Comparison of ENCODE assay signal across 9 cellular contexts in genomic region chr3:169744332-169745054, GRCh38. TPM values are rescaled to one million over a fixed set of nuclear protein-coding genes. Genes with fewer than 3 reads are reported as not detected.
DNase-seq lines count a peak whose midpoint lies in the region; ATAC-seq, FAIRE-seq and TF ChIP-seq lines count a peak whose summit lies in the region.
"Had no signal": no experiment of that assay in that cellular context is flagged by ENCODE, and none has a peak within 500 bp of the region (broad histone marks: within the 10 kb centered on the region; RNA-seq: fewer than 3 reads in every experiment).

No MANE protein-coding gene starts in this region.

- no peak overlapping the region for H4K91ac ChIP-seq in mesenchymal stem cell (ENCODE audit: low read length)

- H3K79me1 ChIP-seq in mesenchymal stem cell (replicated peaks; ENCODE audit: low read length, poor library complexity, severe bottlenecking), result no peaks in the 10 kb centered on the region

- no peak overlapping the region for H3K14ac ChIP-seq in mesenchymal stem cell (ENCODE audit: low read length in 2 of 2)

- peak in 1 of 2 donors; percentile 62 for DNase-seq in cardiac muscle cell (ENCODE audit: low read depth in 1 of 2, low spot score in 1 of 2)
- DNase-seq in Right ventricle myocardium inferior (ENCODE audit: missing footprints), result no peak
- no peak for DNase-seq in Peyer's patch
- peak; percentile 31 for DNase-seq in fibroblast of peridontal ligament (ENCODE audit: extremely low read depth)
- DNase-seq in urothelium cell line (ENCODE audit: low spot score), result peak; percentile 10
- DNase-seq in mesenchymal stem cell, result no peak
- no peak for DNase-seq in activated naive CD4-positive, alpha-beta T cell (lab: John Stamatoyannopoulos, UW)
- DNase-seq in activated CD8-positive, alpha-beta memory T cell treated with anti-CD3 and anti-CD28 coated beads for 24 hours, result no peak
- DNase-seq: T-helper 9 cell had no signal

- no peak overlapping the region for H2BK5ac ChIP-seq in mesenchymal stem cell (ENCODE audit: low read depth, low read length, poor library complexity, severe bottlenecking)

- peak; percentile 46 for TF ChIP-seq CTCF in cardiac muscle cell (IDR thresholded peaks at IDR 0.05; ENCODE audit: low read depth, low read length)
- peak in 4 of 6 experiments; percentile 18 to 40 (median 24) for TF ChIP-seq CTCF in Peyer's patch (IDR thresholded peaks at IDR 0.05)

- no peak overlapping the region for H4K8ac ChIP-seq in mesenchymal stem cell (ENCODE audit: low read length)

- no peak overlapping the region for H3K23ac ChIP-seq in mesenchymal stem cell (ENCODE audit: low read length in 2 of 2)

- no peak overlapping the region for H3K4me2 ChIP-seq in mesenchymal stem cell (ENCODE audit: low read length, poor library complexity, severe bottlenecking)

- H3K4me1 ChIP-seq in cardiac muscle cell (ENCODE audit: low read depth), result no peaks in the 10 kb centered on the region
- H3K4me1 ChIP-seq in Peyer's patch, result no peaks in the 10 kb centered on the region
- H3K4me1 ChIP-seq in mesenchymal stem cell (ENCODE audit: control insufficient read depth, insufficient read depth, low read depth, low read length), result no peaks in the 10 kb centered on the region

- TF ChIP-seq POLR2A in Peyer's patch (IDR thresholded peaks at IDR 0.05), result no peak

- intact Hi-C loops in Right ventricle myocardium inferior (cut with DNase I), result loop anchor here (2.0 to 10.0 kb wide), 3 partner anchors 76 to 880 kb away; no protein-coding TSS in a partner anchor

- no peak overlapping the region for H3K9ac ChIP-seq in mesenchymal stem cell (ENCODE audit: low read length)

- no peak overlapping the region for H3K18ac ChIP-seq in mesenchymal stem cell (ENCODE audit: low read depth in 1 of 2, low read length in 2 of 2)

- no peak overlapping the region for H3K4ac ChIP-seq in mesenchymal stem cell (ENCODE audit: low read depth in 1 of 2, low read length in 2 of 2)

- H2BK120ac ChIP-seq in mesenchymal stem cell (ENCODE audit: low read depth, low read length), result no peak overlapping the region

- H3K9me3 ChIP-seq in cardiac muscle cell (ENCODE audit: low read depth), result no peaks in the 10 kb centered on the region
- H3K9me3 ChIP-seq in Peyer's patch, result no peaks in the 10 kb centered on the region
- H3K9me3 ChIP-seq in mesenchymal stem cell (ENCODE audit: control insufficient read depth, low read length), result no peaks in the 10 kb centered on the region

- H2BK12ac ChIP-seq in mesenchymal stem cell (ENCODE audit: low read length in 2 of 2), result no peak overlapping the region

- ATAC-seq in Right ventricle myocardium inferior, result no peak

- no peak overlapping the region for H3K27ac ChIP-seq in cardiac muscle cell
- no peak overlapping the region for H3K27ac ChIP-seq in Peyer's patch
- no peak overlapping the region for H3K27ac ChIP-seq in mesenchymal stem cell (ENCODE audit: low read length, poor library complexity, severe bottlenecking)

- no CpG with 5 or more reads among the region's 1 CpG for WGBS in mesenchymal stem cell

- H2BK15ac ChIP-seq in mesenchymal stem cell (ENCODE audit: low read depth, poor library complexity, severe bottlenecking), result no peak overlapping the region

- no peak for FAIRE-seq in urothelium cell line (lab: Jason Lieb, UNC)

- H2AK5ac ChIP-seq in mesenchymal stem cell (ENCODE audit: low read length, severe bottlenecking), result no peak overlapping the region

- H3K4me3 ChIP-seq in cardiac muscle cell (no peak overlapping the region), Peyer's patch (no peak overlapping the region), mesenchymal stem cell (ENCODE audit: insufficient read depth in 1 of 2, low read depth in 1 of 2, low read length in 2 of 2) (no peak overlapping the region)

- no peaks in the 10 kb centered on the region for H3K36me3 ChIP-seq in cardiac muscle cell
- H3K36me3 ChIP-seq in Peyer's patch, result no peaks in the 10 kb centered on the region
- H3K36me3 ChIP-seq in mesenchymal stem cell (ENCODE audit: control insufficient read depth in 1 of 2, insufficient read depth in 2 of 2, low read depth in 1 of 2, low read length in 2 of 2), result no peaks in the 10 kb centered on the region

- H2AFZ ChIP-seq in mesenchymal stem cell (ENCODE audit: low read depth, low read length), result no peak overlapping the region

- peaks cover 9% of the 10 kb centered on the region for H3K27me3 ChIP-seq in cardiac muscle cell
- H3K27me3 ChIP-seq in Peyer's patch, result no peaks in the 10 kb centered on the region
- peaks cover 11 to 28% of the 10 kb centered on the region in 2 experiments for H3K27me3 ChIP-seq in mesenchymal stem cell (ENCODE audit: control insufficient read depth in 1 of 2, insufficient read depth in 1 of 2, low read length in 2 of 2)

RNA-seq across cellular contexts. Expression of gene TERC, which starts 20.4 kb away (rescaled TPM):
- total RNA-seq in cardiac muscle cell (7.1 and 45.9 TPM in 2 replicates), Right ventricle myocardium inferior (2.6 TPM), Peyer's patch (10 to 100 TPM; 52.0 to 78.9 (median 68.4) TPM)
- polyA plus RNA-seq in cardiac muscle cell, result 0.61 TPM in 1 of 2 replicates, not detected in the other
- polyA plus RNA-seq in mesenchymal stem cell (2013, experiment 1 of 2), result 0.19 TPM
- not detected for polyA plus RNA-seq in mesenchymal stem cell (2013, experiment 2 of 2)

RNA-seq across cellular contexts. Expression of gene ACTRT3, which starts 24.9 kb away (rescaled TPM):
- total RNA-seq in cardiac muscle cell (1.7 TPM in 2 replicates), Right ventricle myocardium inferior (0.84 TPM), Peyer's patch (1 to 10 TPM in 3 of 4 donors, not detected in 1; 1.4 to 1.7 (median 1.7) TPM)
- 1.7 and 2.3 TPM in 2 replicates for polyA plus RNA-seq in cardiac muscle cell
- polyA plus RNA-seq in mesenchymal stem cell (2013, experiment 1 of 2), result 2.0 TPM
- 2.0 TPM for polyA plus RNA-seq in mesenchymal stem cell (2013, experiment 2 of 2)

RNA-seq across cellular contexts. Expression of gene MYNN, which starts 28.7 kb away (rescaled TPM):
- total RNA-seq in cardiac muscle cell (7.9 and 16.7 TPM in 2 replicates), Right ventricle myocardium inferior (12.2 TPM), Peyer's patch (10 to 100 TPM; 11.2 to 19.4 (median 15.9) TPM)
- polyA plus RNA-seq in cardiac muscle cell, result 12.8 and 13.6 TPM in 2 replicates
- 8.6 TPM for polyA plus RNA-seq in mesenchymal stem cell (2013, experiment 1 of 2)
- 8.8 TPM for polyA plus RNA-seq in mesenchymal stem cell (2013, experiment 2 of 2)

Comparison
In these comparisons a context has a peak if more than half of its experiments do, and no peak if none do; other contexts are left out.
1. DNase-seq: peak in fibroblast of peridontal ligament (single experiment) and urothelium cell line (single experiment); none in Right ventricle myocardium inferior (single experiment), Peyer's patch (0 of 3), mesenchymal stem cell (single experiment), activated naive CD4-positive, alpha-beta T cell (0 of 4) and activated CD8-positive, alpha-beta memory T cell treated with anti-CD3 and anti-CD28 coated beads for 24 hours (single experiment).